ENCODE assay signal across 18 cellular contexts in the genomic region with DNA sequence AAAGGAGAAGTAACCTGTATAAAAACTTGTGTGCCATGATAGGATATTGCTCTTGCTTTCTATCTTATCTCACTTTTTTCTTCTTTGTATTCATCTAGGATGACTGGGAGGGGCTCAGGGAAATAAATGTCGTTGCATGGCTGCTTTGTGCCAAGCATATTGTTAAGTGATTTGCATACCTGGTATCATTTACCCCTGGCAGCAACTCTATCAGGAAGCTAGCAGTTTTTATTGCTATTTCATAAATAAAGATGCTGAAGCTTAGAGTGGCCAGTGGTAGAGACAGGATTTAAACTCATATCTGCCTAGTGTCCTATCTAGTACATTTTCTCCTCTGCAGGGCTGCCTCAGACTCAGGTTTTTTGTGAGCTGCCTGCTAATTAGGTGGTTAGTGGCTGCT.
"Had no signal": no experiment of that assay in that cellular context is flagged by ENCODE, and none has a peak within 500 bp of the region (broad histone marks: within the 10 kb centered on the region; RNA-seq: fewer than 3 reads in every experiment).

No MANE protein-coding gene starts in this region.

- H3K27me3 ChIP-seq: cardiac muscle cell, gastrocnemius medialis, heart left ventricle, tibial nerve had no signal

- H3K4me3 Mint-ChIP-seq: activated CD8-positive, alpha-beta T cell treated with anti-CD3 and anti-CD28 coated beads, Interleukin-2, amount 10 ng/mL, durations not matched to agents 7 days and 5 days; activated naive CD4-positive, alpha-beta T cell treated with anti-CD3 and anti-CD28 coated beads, Interleukin-2, amount 50 U/mL, for 24 hours; naive thymus-derived CD8-positive, alpha-beta T cell had no signal

- H3K27ac ChIP-seq: cardiac muscle cell, gastrocnemius medialis, tibial nerve had no signal

- H3K9me3 ChIP-seq: gastrocnemius medialis, heart left ventricle, tibial nerve had no signal

- DNase-seq: activated CD4-positive, alpha-beta T cell treated with anti-CD3 and anti-CD28 coated beads for 48 hours; activated CD8-positive, alpha-beta memory T cell treated with anti-CD3 and anti-CD28 coated beads, Interleukin-2, amount 50 U/mL, for 4 hours; activated CD8-positive, alpha-beta T cell treated with anti-CD3 and anti-CD28 coated beads, Interleukin-2, amount 10 ng/mL, durations not matched to agents 7 days and 5 days; activated effector memory CD4-positive, alpha-beta T cell treated with anti-CD3 and anti-CD28 coated beads, Interleukin-2, amount 50 U/mL, for 16 hours; activated T-cell treated with anti-CD3 and anti-CD28 coated beads, Interleukin-2, amount 50 U/mL, for 48 hours; erythroblast; gastrocnemius medialis; heart left ventricle; mammary epithelial cell; naive thymus-derived CD8-positive, alpha-beta T cell; nucleus accumbens; stimulated activated CD4-positive, alpha-beta T cell treated with anti-CD3 and anti-CD28 coated beads, Interleukin-15, amount 100 ng/mL, for 24 hours; stimulated activated CD4-positive, alpha-beta T cell treated with anti-CD3 and anti-CD28 coated beads, Interleukin-4, amount 100 ng/mL, for 1 hour; stimulated activated naive CD4-positive, alpha-beta T cell had no signal

- H3K4me1 Mint-ChIP-seq: activated naive CD4-positive, alpha-beta T cell treated with anti-CD3 and anti-CD28 coated beads, Interleukin-2, amount 50 U/mL, for 24 hours; naive thymus-derived CD8-positive, alpha-beta T cell had no signal

- H3K4me3 ChIP-seq: cardiac muscle cell, gastrocnemius medialis, heart left ventricle, tibial nerve had no signal

- H3K27ac Mint-ChIP-seq: activated CD8-positive, alpha-beta T cell treated with anti-CD3 and anti-CD28 coated beads, Interleukin-2, amount 10 ng/mL, durations not matched to agents 7 days and 5 days; activated naive CD4-positive, alpha-beta T cell treated with anti-CD3 and anti-CD28 coated beads, Interleukin-2, amount 50 U/mL, for 24 hours; naive thymus-derived CD8-positive, alpha-beta T cell had no signal

- H3K9me3 Mint-ChIP-seq: activated naive CD4-positive, alpha-beta T cell treated with anti-CD3 and anti-CD28 coated beads, Interleukin-2, amount 50 U/mL, for 24 hours had no signal

- H3K36me3 ChIP-seq: cardiac muscle cell, gastrocnemius medialis, heart left ventricle, tibial nerve had no signal

- H3K36me3 Mint-ChIP-seq: activated naive CD4-positive, alpha-beta T cell treated with anti-CD3 and anti-CD28 coated beads, Interleukin-2, amount 50 U/mL, for 24 hours; naive thymus-derived CD8-positive, alpha-beta T cell had no signal

- ATAC-seq: activated CD8-positive, alpha-beta T cell treated with anti-CD3 and anti-CD28 coated beads, Interleukin-2, amount 10 ng/mL, durations not matched to agents 7 days and 5 days; gastrocnemius medialis; heart left ventricle; left lobe of liver; naive thymus-derived CD8-positive, alpha-beta T cell had no signal
